ENCODE assay signal across 9 cellular contexts in the genomic region with DNA sequence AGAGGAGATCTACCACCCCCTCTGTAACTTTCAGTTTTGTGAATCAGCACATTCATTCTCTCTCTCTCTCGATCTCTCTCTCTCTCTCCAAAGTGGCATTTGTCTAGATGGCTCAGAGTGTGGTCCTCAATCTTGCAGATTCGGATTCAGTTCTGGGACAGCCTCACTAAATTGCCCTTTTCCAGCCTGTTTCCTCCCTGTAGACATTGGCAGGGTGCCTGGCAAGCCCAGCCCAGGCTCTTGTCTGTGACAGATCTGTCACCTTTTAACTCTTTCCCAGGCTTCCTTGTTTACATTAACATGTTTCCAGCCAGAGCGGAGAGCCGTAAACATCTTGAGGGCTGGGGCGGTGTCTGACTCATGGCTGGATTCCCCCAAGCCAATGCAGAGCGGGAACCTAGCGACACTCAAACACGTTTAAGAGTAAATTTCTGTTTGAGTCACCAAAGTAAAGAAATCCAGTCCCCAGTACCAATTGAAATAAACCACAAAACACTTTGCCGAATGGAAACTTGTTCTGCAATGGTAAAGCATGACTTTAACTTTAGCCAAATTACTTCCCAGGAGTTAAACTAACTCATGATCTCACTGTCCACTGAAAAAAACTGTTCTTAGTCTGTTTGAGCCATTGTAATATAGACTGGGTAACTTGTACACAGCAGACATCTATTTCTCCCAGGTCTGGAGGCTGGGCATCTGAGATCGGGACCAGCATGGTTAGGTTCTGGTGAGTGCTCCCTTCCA. TPM values are rescaled to one million over a fixed set of nuclear protein-coding genes. Genes with fewer than 3 reads are reported as not detected.
A peak's percentile ranks its signal among the peaks of the same experiment; 100 is the strongest.
DNase-seq lines count a peak whose midpoint lies in the region; ATAC-seq, FAIRE-seq and TF ChIP-seq lines count a peak whose summit lies in the region.
"Had no signal": no experiment of that assay in that cellular context is flagged by ENCODE, and none has a peak within 500 bp of the region (broad histone marks: within the 10 kb centered on the region; RNA-seq: fewer than 3 reads in every experiment).

No MANE protein-coding gene starts in this region.

- H3K4me3 ChIP-seq in endothelial cell of umbilical vein (replicated peaks in 1 of 3; ENCODE audit: insufficient read depth in 1 of 3, low read depth in 1 of 3, low read length in 3 of 3) (no peak overlapping the region), spleen (no peak overlapping the region)

- CTCF ChIA-PET in endothelial cell of umbilical vein (lab: Charles Lee): no interaction called here

- no TSS peak for BruUV-seq in endothelial cell of umbilical vein (replicated peaks; lab: Mats Ljungman, UMichigan)

- intact Hi-C loops in endothelial cell of umbilical vein (cut with micrococcal nuclease): no loop called here
- intact Hi-C loops in spleen (cut with DNase I; ENCODE audit: low total_unique reads): no loop called here
- intact Hi-C loops in Right ventricle myocardium inferior (cut with DNase I): no loop called here

- DNase-seq in activated CD4-positive, CD25-positive, alpha-beta regulatory T cell treated with anti-CD3 and anti-CD28 coated beads, Interleukin-2, amount 50 U/mL, for 72 hours: no peak
- DNase-seq in NCI-H748 treated with DMSO at 0.1 percent for 48 hours (lab: John Stamatoyannopoulos, UW): peak; percentile 34
- DNase-seq in endothelial cell of umbilical vein (ENCODE audit: low read depth, low spot score): peak; percentile 83
- peak; percentile 42 for DNase-seq in spleen
- DNase-seq in germinal center (ENCODE audit: low spot score): no peak
- DNase-seq in Right ventricle myocardium inferior (ENCODE audit: missing footprints): no peak

- H2AFZ ChIP-seq in endothelial cell of umbilical vein (ENCODE audit: low read depth, low read length): peak overlapping the region; percentile 50

- dilution Hi-C loops in endothelial cell of umbilical vein (cut with MboI; ENCODE audit: extremely low pct_ligation_motif_present, low sequenced_read_pairs): no loop called here

- peaks cover 11% of the 10 kb centered on the region for H3K4me1 ChIP-seq in endothelial cell of umbilical vein (ENCODE audit: control insufficient read depth, extremely low read depth, insufficient read depth, low read length)
- H3K4me1 ChIP-seq in spleen: peaks cover 0 to 6% (median 0%) of the 10 kb centered on the region in 6 donors

- H3K27me3 ChIP-seq in endothelial cell of umbilical vein (ENCODE audit: control insufficient read depth in 2 of 2, insufficient read depth in 2 of 2, low read length in 2 of 2) (peaks cover 7 to 9% of the 10 kb centered on the region in 2 experiments), spleen (replicated peaks in 1 of 7) (peaks cover 0 to 57% (median 0%) of the 10 kb centered on the region in 7 donors)

- no peaks in the 10 kb centered on the region for H3K9me1 ChIP-seq in endothelial cell of umbilical vein (replicated peaks; ENCODE audit: control insufficient read depth, extremely low read depth, insufficient read depth, low read length)

- peak; percentile 84 for FAIRE-seq in endothelial cell of umbilical vein (lab: Jason Lieb, UNC)

- H3K27ac ChIP-seq in endothelial cell of umbilical vein (ENCODE audit: insufficient read depth, low read depth, low read length) (no peak overlapping the region), spleen (no peak overlapping the region)
- H3K27ac ChIP-seq: C4-2B had no signal

- H3K79me2 ChIP-seq in endothelial cell of umbilical vein (ENCODE audit: control insufficient read depth, insufficient read depth, low read length): no peaks in the 10 kb centered on the region

- no peaks in the 10 kb centered on the region for H3K9me3 ChIP-seq in endothelial cell of umbilical vein (replicated peaks; ENCODE audit: control insufficient read depth, insufficient read depth, low read length)
- H3K9me3 ChIP-seq in spleen: peaks cover 0 to 20% (median 10%) of the 10 kb centered on the region in 8 donors

- 38 to 59% (median 42%) methylated on average over 10 of the region's 10 CpGs for WGBS in spleen, 5 donors

- POLR2A ChIA-PET in endothelial cell of umbilical vein (lab: Charles Lee): no interaction called here

- H3K36me3 ChIP-seq in endothelial cell of umbilical vein (ENCODE audit: control insufficient read depth in 2 of 2, extremely low read depth in 1 of 2, insufficient read depth in 2 of 2, low read length in 2 of 2) (no peaks in the 10 kb centered on the region), spleen (no peaks in the 10 kb centered on the region)

- TF ChIP-seq CTCF in endothelial cell of umbilical vein (IDR thresholded peaks at IDR 0.05; ENCODE audit: extremely low read depth in 1 of 2, insufficient read depth in 1 of 2, low read depth in 1 of 2, low read length in 2 of 2): no peak
- no peak for TF ChIP-seq CTCF in spleen (IDR thresholded peaks at IDR 0.05 in 8 of 11, conservative IDR thresholded peaks at IDR 0.05 in 3 of 11)

- H4K20me1 ChIP-seq in endothelial cell of umbilical vein (replicated peaks; ENCODE audit: control insufficient read depth, extremely low read depth, insufficient read depth, low read length): no peaks in the 10 kb centered on the region

- no peak for TF ChIP-seq POLR2A in endothelial cell of umbilical vein (IDR thresholded peaks at IDR 0.05; ENCODE audit: low read depth, low read length)
- no peak for TF ChIP-seq POLR2A in spleen (IDR thresholded peaks at IDR 0.05)

- peak; percentile 74 to 83 for ATAC-seq in activated CD4-positive, CD25-positive, alpha-beta regulatory T cell treated with anti-CD3 and anti-CD28 coated beads, Interleukin-2, amount 50 U/mL, for 24 hours
- peak; percentile 91 for ATAC-seq in HG02973 (IDR thresholded peaks at IDR 0.05; ENCODE audit: unreplicated experiment)
- ATAC-seq in Right ventricle myocardium inferior: no peak

- no peak overlapping the region for H3K9ac ChIP-seq in endothelial cell of umbilical vein (replicated peaks; ENCODE audit: extremely low read depth, insufficient read depth, low read length)

- peak overlapping the region; percentile 31 for H3K4me2 ChIP-seq in endothelial cell of umbilical vein (ENCODE audit: insufficient read depth, low read length)

TF ChIP-seq in endothelial cell of umbilical vein, 7 proteins besides CTCF, POLR2A, EP300 and RAD21:
- TF ChIP-seq FOS (IDR thresholded peaks at IDR 0.05; ENCODE audit: borderline replicate concordance, insufficient read depth, low read length) (peak; percentile 64), MYC (IDR thresholded peaks at IDR 0.05; ENCODE audit: low read depth, low read length) (no peak), POLR2AphosphoS5 (IDR thresholded peaks at IDR 0.05; ENCODE audit: insufficient read depth, low read depth, low read length) (peak; percentile 38), JUN (IDR thresholded peaks at IDR 0.05; ENCODE audit: borderline replicate concordance, insufficient read depth, insufficient read length, low read depth) (no peak), GATA2 (IDR thresholded peaks at IDR 0.05; ENCODE audit: insufficient read depth, insufficient read length, low read depth, low read length) (peak; percentile 40), EZH2 (IDR thresholded peaks at IDR 0.05; ENCODE audit: borderline replicate concordance, low read depth, low read length, severe bottlenecking) (no peak)
- TF ChIP-seq, protein P1, sequence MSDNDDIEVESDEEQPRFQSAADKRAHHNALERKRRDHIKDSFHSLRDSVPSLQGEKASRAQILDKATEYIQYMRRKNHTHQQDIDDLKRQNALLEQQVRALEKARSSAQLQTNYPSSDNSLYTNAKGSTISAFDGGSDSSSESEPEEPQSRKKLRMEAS (IDR thresholded peaks at IDR 0.05; ENCODE audit: insufficient read depth, insufficient read length): no peak

RNA-seq across cellular contexts. Expression of a gene that starts 6.6 kb away (rescaled TPM):
- total RNA-seq in endothelial cell of umbilical vein (not detected in 2 replicates), spleen (under 1 TPM in 5 of 7 donors, not detected in 2; 0.07 to 0.36 (median 0.19) TPM), Right ventricle myocardium inferior (0.05 TPM)
- polyA plus RNA-seq in endothelial cell of umbilical vein (not detected in 2 replicates), spleen (under 1 TPM; 0.10 to 0.33 (median 0.23) TPM)
- polyA plus RNA-seq in endothelial cell of umbilical vein (2011; cell fraction: cytosol; rRNA removed): not detected in 2 replicates
- not detected in 2 replicates for polyA plus RNA-seq in endothelial cell of umbilical vein (2011; cell fraction: nucleus; rRNA removed)
- polyA plus RNA-seq in endothelial cell of umbilical vein (2012): 0.90 and 1.5 TPM in 2 replicates
- polyA minus RNA-seq in endothelial cell of umbilical vein: not detected in 2 replicates
- polyA minus RNA-seq in endothelial cell of umbilical vein (2011; cell fraction: cytosol; rRNA and poly(A)+ RNA removed): not detected
- not detected in 2 replicates for polyA minus RNA-seq in endothelial cell of umbilical vein (2011; cell fraction: nucleus; rRNA and poly(A)+ RNA removed)

Comparison
In these comparisons a context has a peak if more than half of its experiments do, and no peak if none do; other contexts are left out.
1. DNase-seq: peak in NCI-H748 treated with DMSO at 0.1 percent for 48 hours (single experiment), endothelial cell of umbilical vein (single experiment) and spleen (single experiment); none in activated CD4-positive, CD25-positive, alpha-beta regulatory T cell treated with anti-CD3 and anti-CD28 coated beads, Interleukin-2, amount 50 U/mL, for 72 hours (single experiment), germinal center (single experiment) and Right ventricle myocardium inferior (single experiment).